Comparison of ENCODE assay signal across 10 cellular contexts in genomic region chr4:152180369-152180768, GRCh38.
"Had no signal": no experiment of that assay in that cellular context is flagged by ENCODE, and none has a peak within 500 bp of the region (broad histone marks: within the 10 kb centered on the region; RNA-seq: fewer than 3 reads in every experiment).

No MANE protein-coding gene starts in this region.

- H3K4me3 Mint-ChIP-seq: HFFc6 had no signal

- H3K4me3 ChIP-seq: GM23248, HAP-1, K562 had no signal

- FAIRE-seq: HTR-8/SVneo, K562 had no signal

- H3K27ac ChIP-seq: GM23248 had no signal

- ATAC-seq: HCT116, K562 had no signal

- DNase-seq: GM23248, GOT3, H7, HFFc6, IMR-90, KG1 had no signal

- H2AFZ ChIP-seq: GM23248 had no signal

- H3K9me3 ChIP-seq: HAP-1 had no signal

- H3K36me3 ChIP-seq: HAP-1 had no signal

- H3K9ac ChIP-seq: GM23248 had no signal

- H3K9me3 Mint-ChIP-seq: HFFc6 had no signal

- H3K27ac Mint-ChIP-seq: HFFc6 had no signal

- H3K4me1 ChIP-seq: HAP-1 had no signal
